1 cellular context compared by ENCODE assay signal in the genomic region with DNA sequence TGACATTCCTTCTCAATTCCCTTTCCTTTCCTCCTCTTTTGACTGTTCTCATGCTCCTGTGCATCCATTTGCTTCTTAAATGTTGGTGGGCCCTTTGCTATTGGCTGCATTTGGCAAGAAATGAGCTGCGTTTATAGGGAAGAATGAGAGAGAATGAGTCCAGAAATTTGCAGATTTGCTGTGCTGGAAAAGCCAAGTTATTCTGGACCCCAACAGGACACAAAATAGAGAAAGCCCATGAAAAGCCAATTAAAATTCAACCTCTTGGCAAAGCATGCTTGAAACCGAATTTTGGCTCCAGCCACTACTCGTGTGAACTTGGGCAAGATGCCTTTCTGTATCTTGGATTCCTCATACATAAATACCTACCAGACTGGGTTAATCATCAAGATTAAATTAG.
TF ChIP-seq lines count a peak whose summit lies in the region.

No MANE protein-coding gene starts in this region.

TF ChIP-seq in GM12878, 131 proteins besides CTCF, POLR2A, EP300 and RAD21 (continued from another document):
- TF ChIP-seq, protein P1, sequence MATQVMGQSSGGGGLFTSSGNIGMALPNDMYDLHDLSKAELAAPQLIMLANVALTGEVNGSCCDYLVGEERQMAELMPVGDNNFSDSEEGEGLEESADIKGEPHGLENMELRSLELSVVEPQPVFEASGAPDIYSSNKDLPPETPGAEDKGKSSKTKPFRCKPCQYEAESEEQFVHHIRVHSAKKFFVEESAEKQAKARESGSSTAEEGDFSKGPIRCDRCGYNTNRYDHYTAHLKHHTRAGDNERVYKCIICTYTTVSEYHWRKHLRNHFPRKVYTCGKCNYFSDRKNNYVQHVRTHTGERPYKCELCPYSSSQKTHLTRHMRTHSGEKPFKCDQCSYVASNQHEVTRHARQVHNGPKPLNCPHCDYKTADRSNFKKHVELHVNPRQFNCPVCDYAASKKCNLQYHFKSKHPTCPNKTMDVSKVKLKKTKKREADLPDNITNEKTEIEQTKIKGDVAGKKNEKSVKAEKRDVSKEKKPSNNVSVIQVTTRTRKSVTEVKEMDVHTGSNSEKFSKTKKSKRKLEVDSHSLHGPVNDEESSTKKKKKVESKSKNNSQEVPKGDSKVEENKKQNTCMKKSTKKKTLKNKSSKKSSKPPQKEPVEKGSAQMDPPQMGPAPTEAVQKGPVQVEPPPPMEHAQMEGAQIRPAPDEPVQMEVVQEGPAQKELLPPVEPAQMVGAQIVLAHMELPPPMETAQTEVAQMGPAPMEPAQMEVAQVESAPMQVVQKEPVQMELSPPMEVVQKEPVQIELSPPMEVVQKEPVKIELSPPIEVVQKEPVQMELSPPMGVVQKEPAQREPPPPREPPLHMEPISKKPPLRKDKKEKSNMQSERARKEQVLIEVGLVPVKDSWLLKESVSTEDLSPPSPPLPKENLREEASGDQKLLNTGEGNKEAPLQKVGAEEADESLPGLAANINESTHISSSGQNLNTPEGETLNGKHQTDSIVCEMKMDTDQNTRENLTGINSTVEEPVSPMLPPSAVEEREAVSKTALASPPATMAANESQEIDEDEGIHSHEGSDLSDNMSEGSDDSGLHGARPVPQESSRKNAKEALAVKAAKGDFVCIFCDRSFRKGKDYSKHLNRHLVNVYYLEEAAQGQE (IDR thresholded peaks at IDR 0.05; ENCODE audit: low read depth, low read length) = no peak
- TF ChIP-seq RAD51 (IDR thresholded peaks at IDR 0.05) (no peak), STAT3 (IDR thresholded peaks at IDR 0.05; ENCODE audit: low read depth, low read length) (no peak), NRF1 (conservative IDR thresholded peaks at IDR 0.05; ENCODE audit: low read depth, low read length) (no peak), MEF2A (IDR thresholded peaks at IDR 0.05; ENCODE audit: insufficient read depth, low read depth, low read length) (no peak), MTA2 (IDR thresholded peaks at IDR 0.05; ENCODE audit: low read depth) (no peak), NFXL1 (IDR thresholded peaks at IDR 0.05; ENCODE audit: borderline replicate concordance) (no peak), ETV6 (conservative IDR thresholded peaks at IDR 0.05 in 1 of 2, IDR thresholded peaks at IDR 0.05 in 1 of 2; ENCODE audit: borderline replicate concordance in 1 of 2, low read depth in 1 of 2) (no peak), BMI1 (IDR thresholded peaks at IDR 0.05; ENCODE audit: borderline replicate concordance) (no peak), KDM1A (IDR thresholded peaks at IDR 0.05; ENCODE audit: borderline replicate concordance) (no peak), CBFB (IDR thresholded peaks at IDR 0.05; ENCODE audit: low read depth) (no peak), TBL1XR1 (IDR thresholded peaks at IDR 0.05; ENCODE audit: low read depth, low read length) (no peak)
- TF ChIP-seq, protein P2, sequence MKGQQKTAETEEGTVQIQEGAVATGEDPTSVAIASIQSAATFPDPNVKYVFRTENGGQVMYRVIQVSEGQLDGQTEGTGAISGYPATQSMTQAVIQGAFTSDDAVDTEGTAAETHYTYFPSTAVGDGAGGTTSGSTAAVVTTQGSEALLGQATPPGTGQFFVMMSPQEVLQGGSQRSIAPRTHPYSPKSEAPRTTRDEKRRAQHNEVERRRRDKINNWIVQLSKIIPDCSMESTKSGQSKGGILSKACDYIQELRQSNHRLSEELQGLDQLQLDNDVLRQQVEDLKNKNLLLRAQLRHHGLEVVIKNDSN (IDR thresholded peaks at IDR 0.05; ENCODE audit: borderline replicate concordance, extremely low read length, insufficient read depth, low read depth, low read length) = no peak
- TF ChIP-seq, protein P3, sequence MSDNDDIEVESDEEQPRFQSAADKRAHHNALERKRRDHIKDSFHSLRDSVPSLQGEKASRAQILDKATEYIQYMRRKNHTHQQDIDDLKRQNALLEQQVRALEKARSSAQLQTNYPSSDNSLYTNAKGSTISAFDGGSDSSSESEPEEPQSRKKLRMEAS (IDR thresholded peaks at IDR 0.05; ENCODE audit: low read depth, low read length) = no peak
TF ChIP-seq in GM12878: peak in this region for 0.
